12 cellular contexts compared by ENCODE assay signal in the genomic region with DNA sequence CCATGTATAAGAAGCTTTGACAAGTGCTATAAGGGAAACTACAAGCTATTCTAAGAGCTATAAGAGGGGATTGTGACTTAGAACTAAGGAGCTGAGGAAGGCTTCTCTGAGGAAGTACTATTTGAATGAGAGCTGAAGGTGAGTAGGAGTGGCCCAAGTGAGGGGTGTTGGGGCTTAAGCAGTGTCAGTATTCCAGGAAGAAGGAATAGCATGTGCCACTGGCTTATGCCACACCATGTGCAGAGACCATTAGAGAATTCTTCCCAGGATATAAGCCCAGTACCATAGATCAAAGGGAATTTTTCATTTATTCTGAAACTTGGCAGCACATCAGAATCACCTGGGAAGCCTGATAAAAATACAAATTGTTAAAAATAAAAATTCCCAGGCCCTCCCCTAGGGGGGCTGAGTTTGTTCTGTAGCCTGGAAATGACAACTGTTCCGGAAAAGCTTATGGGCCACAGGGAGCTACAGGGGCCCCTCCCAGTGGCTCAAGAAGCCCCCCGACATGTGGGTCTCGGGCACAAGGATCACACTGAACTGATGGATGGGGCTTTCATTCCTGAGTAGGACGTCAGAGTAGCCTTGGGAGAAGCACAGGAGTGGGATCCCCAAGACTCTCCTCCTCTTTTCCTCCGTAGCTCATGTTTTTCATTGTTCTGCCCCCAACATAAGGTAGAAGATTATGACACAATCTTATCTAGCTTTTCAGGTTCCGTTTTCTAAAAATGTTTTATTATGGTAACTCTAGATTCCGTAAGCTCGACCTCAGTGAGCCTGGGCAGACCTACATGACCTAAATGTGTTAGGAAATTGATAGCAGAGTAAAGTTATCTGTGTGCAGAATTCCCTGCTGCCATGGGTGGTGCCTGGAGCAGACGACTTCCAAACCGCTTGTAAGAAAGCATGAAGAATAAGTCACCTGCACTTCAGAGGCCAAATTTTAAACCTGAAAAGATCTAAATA.
DNase-seq lines count a peak whose midpoint lies in the region; ATAC-seq and TF ChIP-seq lines count a peak whose summit lies in the region.
"Had no signal": no experiment of that assay in that cellular context is flagged by ENCODE, and none has a peak within 500 bp of the region (broad histone marks: within the 10 kb centered on the region; RNA-seq: fewer than 3 reads in every experiment).

No MANE protein-coding gene starts in this region.

- H3K27me3 ChIP-seq in heart left ventricle = no peaks in the 10 kb centered on the region

- H3K9me3 Mint-ChIP-seq in stimulated activated effector memory CD8-positive, alpha-beta T cell treated with anti-CD3 and anti-CD28 coated beads, Interleukin-12 subunit alpha, Interleukin-12 subunit beta, amount 100 ng/mL, for 72 hours = no peaks in the 10 kb centered on the region
- H3K9me3 Mint-ChIP-seq: activated naive CD4-positive, alpha-beta T cell treated with anti-CD3 and anti-CD28 coated beads, Interleukin-2, amount 10 ng/mL, durations not matched to agents 7 days and 5 days; naive thymus-derived CD8-positive, alpha-beta T cell had no signal

- H3K9me3 ChIP-seq in SK-N-MC (ENCODE audit: low read depth, low read length) = no peaks in the 10 kb centered on the region
- no peaks in the 10 kb centered on the region for H3K9me3 ChIP-seq in heart left ventricle

- peak; percentile 45 for ATAC-seq in HG03066 (IDR thresholded peaks at IDR 0.05; ENCODE audit: low read depth, unreplicated experiment)
- ATAC-seq in heart left ventricle = peak in 3 of 4 donors; percentile 16 to 55 (median 47)
- no peak for ATAC-seq in stimulated activated effector memory CD8-positive, alpha-beta T cell treated with anti-CD3 and anti-CD28 coated beads, Interleukin-12 subunit alpha, Interleukin-12 subunit beta, amount 100 ng/mL, for 72 hours
- no peak for ATAC-seq in GM18867 (IDR thresholded peaks at IDR 0.05; ENCODE audit: unreplicated experiment)
- ATAC-seq in GM19452 (IDR thresholded peaks at IDR 0.05; ENCODE audit: unreplicated experiment) = no peak
- ATAC-seq: naive thymus-derived CD8-positive, alpha-beta T cell; SK-N-SH treated with all-trans-retinoic acid at 6 μM for 48 hours had no signal

- no peak for TF ChIP-seq POLR2A in heart left ventricle (IDR thresholded peaks at IDR 0.05)

- peaks cover 90% of the 10 kb centered on the region for H3K4me1 Mint-ChIP-seq in stimulated activated effector memory CD8-positive, alpha-beta T cell treated with anti-CD3 and anti-CD28 coated beads, Interleukin-12 subunit alpha, Interleukin-12 subunit beta, amount 100 ng/mL, for 72 hours

- H3K4me3 ChIP-seq in SK-N-MC (no peak overlapping the region), heart left ventricle (peak overlapping the region in 2 of 12 donors; percentile 6 to 20)

- H3K27ac ChIP-seq in SK-N-MC = peak overlapping the region; percentile 27; the same call in 1 of the 2 replicates
- H3K27ac ChIP-seq in heart left ventricle = peak overlapping the region; percentile 44 to 84 (median 69)

- no peak overlapping the region for H3K9ac ChIP-seq in SK-N-MC (ENCODE audit: insufficient read length)

- TF ChIP-seq CTCF in heart left ventricle (IDR thresholded peaks at IDR 0.05) = peak in 7 of 12 donors; percentile 2 to 21 (median 10)

- peak overlapping the region; percentile 83 for H3K27ac Mint-ChIP-seq in stimulated activated effector memory CD8-positive, alpha-beta T cell treated with anti-CD3 and anti-CD28 coated beads, Interleukin-12 subunit alpha, Interleukin-12 subunit beta, amount 100 ng/mL, for 72 hours
- H3K27ac Mint-ChIP-seq: activated naive CD4-positive, alpha-beta T cell treated with anti-CD3 and anti-CD28 coated beads, Interleukin-2, amount 10 ng/mL, durations not matched to agents 7 days and 5 days had no signal

- intact Hi-C loops in heart left ventricle (cut with DNase I) = loop anchor here in 1 of 10 donors (2.0 kb wide), 1 partner anchor 47 kb away; no protein-coding TSS in a partner anchor

- no peak overlapping the region for H3K4me3 Mint-ChIP-seq in stimulated activated effector memory CD8-positive, alpha-beta T cell treated with anti-CD3 and anti-CD28 coated beads, Interleukin-12 subunit alpha, Interleukin-12 subunit beta, amount 100 ng/mL, for 72 hours
- H3K4me3 Mint-ChIP-seq: activated naive CD4-positive, alpha-beta T cell treated with anti-CD3 and anti-CD28 coated beads, Interleukin-2, amount 10 ng/mL, durations not matched to agents 7 days and 5 days had no signal

- peaks cover 18 to 100% (median 83%) of the 10 kb centered on the region in 12 donors for H3K4me1 ChIP-seq in heart left ventricle

- H3K36me3 ChIP-seq in SK-N-MC (ENCODE audit: insufficient read depth, low read length) = no peaks in the 10 kb centered on the region; the same call in 1 of the 2 replicates
- peaks cover 0 to 11% (median 0%) of the 10 kb centered on the region in 9 donors for H3K36me3 ChIP-seq in heart left ventricle

- no peak for DNase-seq in SK-N-MC (ENCODE audit: low read depth, low spot score)
- DNase-seq in heart left ventricle = no peak
- DNase-seq in stimulated activated effector memory CD8-positive, alpha-beta T cell treated with anti-CD3 and anti-CD28 coated beads, Interleukin-12 subunit alpha, Interleukin-12 subunit beta, amount 100 ng/mL, for 72 hours (ENCODE audit: low spot score in 2 of 2) = no peak
- no peak for DNase-seq in effector CD4-positive, alpha-beta T cell
- DNase-seq in GM19240 (ENCODE audit: insufficient read length, low spot score) = no peak
- DNase-seq: activated naive CD4-positive, alpha-beta T cell treated with anti-CD3 and anti-CD28 coated beads, Interleukin-2, amount 10 ng/mL, durations not matched to agents 7 days and 5 days; naive thymus-derived CD8-positive, alpha-beta T cell; NCI-H1417 treated with DMSO at 0.1 percent for 48 hours had no signal

- H3K36me3 Mint-ChIP-seq in stimulated activated effector memory CD8-positive, alpha-beta T cell treated with anti-CD3 and anti-CD28 coated beads, Interleukin-12 subunit alpha, Interleukin-12 subunit beta, amount 100 ng/mL, for 72 hours = peaks cover 34% of the 10 kb centered on the region

- WGBS in heart left ventricle, 4 donors = 28 to 39% (median 35%) methylated on average over 10 of the region's 10 CpGs

Comparison
In these comparisons a context has a peak if more than half of its experiments do, and no peak if none do; other contexts are left out.
1. ATAC-seq: peak in HG03066 (single experiment) and heart left ventricle (3 of 4); none in stimulated activated effector memory CD8-positive, alpha-beta T cell treated with anti-CD3 and anti-CD28 coated beads, Interleukin-12 subunit alpha, Interleukin-12 subunit beta, amount 100 ng/mL, for 72 hours (single experiment), GM18867 (single experiment) and GM19452 (single experiment).